ENCODE assay signal across 9 cellular contexts in the genomic region with DNA sequence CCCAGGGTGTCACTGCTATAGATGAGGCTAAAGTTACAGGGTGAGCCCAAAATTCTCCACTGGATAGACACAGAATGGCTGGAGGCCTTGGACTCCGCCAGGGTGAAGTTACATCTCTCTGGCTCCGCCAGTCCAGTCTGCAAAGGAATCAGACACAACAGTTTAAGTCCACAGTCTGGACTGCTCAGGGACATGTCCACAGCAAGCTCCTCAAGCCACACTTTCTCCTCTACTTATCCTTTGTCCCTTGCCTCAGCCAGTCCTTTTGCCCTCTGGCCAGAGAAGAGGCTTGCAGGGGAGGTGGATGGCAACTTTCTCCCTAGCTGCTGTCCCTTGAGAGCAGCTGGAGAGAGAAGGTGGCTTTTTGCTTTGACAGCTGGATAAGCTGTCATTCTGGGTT. TPM values are rescaled to one million over a fixed set of nuclear protein-coding genes. Genes with fewer than 3 reads are reported as not detected.
A peak's percentile ranks its signal among the peaks of the same experiment; 100 is the strongest.
DNase-seq lines count a peak whose midpoint lies in the region; TF ChIP-seq lines count a peak whose summit lies in the region.
"Had no signal": no experiment of that assay in that cellular context is flagged by ENCODE, and none has a peak within 500 bp of the region (broad histone marks: within the 10 kb centered on the region; RNA-seq: fewer than 3 reads in every experiment).

No MANE protein-coding gene starts in this region.

- in situ Hi-C loops in KBM-7 (cut with MboI; ENCODE audit: low pct_unique_long_range_greater_than_20kb, low sequenced_read_pairs): no loop called here

- H3K4me3 ChIP-seq in ascending aorta: peak overlapping the region; percentile 57 to 63
- H3K4me3 ChIP-seq in smooth muscle cell: peak overlapping the region; percentile 75

- no peaks in the 10 kb centered on the region for H3K36me3 ChIP-seq in ascending aorta
- H3K36me3 ChIP-seq in smooth muscle cell (ENCODE audit: low read depth): no peaks in the 10 kb centered on the region

- H3K4me1 ChIP-seq in ascending aorta (no peaks in the 10 kb centered on the region), smooth muscle cell (ENCODE audit: low read depth) (peaks cover 15% of the 10 kb centered on the region)

- peaks cover 6% of the 10 kb centered on the region; the same call in 1 of the 2 replicates for H3K27me3 Mint-ChIP-seq in HFFc6 (ENCODE audit: insufficient read depth)

- DNase-seq in HFFc6 (no peak), ascending aorta (ENCODE audit: low spot score in 2 of 2) (no peak), iPS-NIHi11 (ENCODE audit: low spot score) (peak; percentile 20), smooth muscle cell (lab: John Stamatoyannopoulos, UW; ENCODE audit: unreplicated experiment) (no peak), NOMO-1 (lab: John Stamatoyannopoulos, UW; ENCODE audit: unreplicated experiment in 2 of 2) (no peak), KBM-7 (no peak), T-helper 1 cell (no peak), NCI-H82 treated with DMSO at 0.1 percent for 48 hours (lab: John Stamatoyannopoulos, UW; ENCODE audit: unreplicated experiment) (no peak)

- H3K27ac ChIP-seq in ascending aorta: no peak overlapping the region
- no peak overlapping the region for H3K27ac ChIP-seq in smooth muscle cell (ENCODE audit: low read depth)

- no peak overlapping the region for H3K9ac ChIP-seq in smooth muscle cell (ENCODE audit: low read depth)

- H4K20me1 ChIP-seq in smooth muscle cell (ENCODE audit: low read depth): no peaks in the 10 kb centered on the region

- H3F3A ChIP-seq in smooth muscle cell (ENCODE audit: low read depth): peaks cover 4% of the 10 kb centered on the region

- H3K27me3 ChIP-seq in ascending aorta: no peaks in the 10 kb centered on the region
- H3K27me3 ChIP-seq in smooth muscle cell (ENCODE audit: low read depth): no peaks in the 10 kb centered on the region

- H3K27ac Mint-ChIP-seq in HFFc6: peak overlapping the region; percentile 44; the same call in 1 of the 2 replicates
- H3K27ac Mint-ChIP-seq: activated CD4-positive, alpha-beta T cell treated with anti-CD3 and anti-CD28 coated beads for 36 hours had no signal

- no peak overlapping the region for H2AFZ ChIP-seq in smooth muscle cell (ENCODE audit: low read depth)

- peak overlapping the region; percentile 86 for H3K4me2 ChIP-seq in smooth muscle cell

- no peaks in the 10 kb centered on the region for H3K79me2 ChIP-seq in smooth muscle cell (ENCODE audit: low read depth)

- peak overlapping the region; percentile 88 for H3K4me3 Mint-ChIP-seq in HFFc6
- H3K4me3 Mint-ChIP-seq: activated CD4-positive, alpha-beta T cell treated with anti-CD3 and anti-CD28 coated beads for 36 hours had no signal

- H3K36me3 Mint-ChIP-seq in HFFc6 (ENCODE audit: low read depth): peaks cover 6% of the 10 kb centered on the region

- WGBS in smooth muscle cell (ENCODE audit: low lambda C conversion rate): 90% methylated on average over 2 of the region's 2 CpGs

- H3K4me1 Mint-ChIP-seq in HFFc6 (ENCODE audit: low read depth): peaks cover 61% of the 10 kb centered on the region

- no peaks in the 10 kb centered on the region for H3K9me3 Mint-ChIP-seq in HFFc6

- intact Hi-C loops in ascending aorta (cut with DNase I): no loop called here

- TF ChIP-seq CTCF in HFFc6 (IDR thresholded peaks at IDR 0.05) (no peak), ascending aorta (IDR thresholded peaks at IDR 0.05) (no peak), smooth muscle cell (IDR thresholded peaks at IDR 0.05; ENCODE audit: borderline replicate concordance, insufficient read depth, poor library complexity, severe bottlenecking) (no peak)

- H3K9me3 ChIP-seq in ascending aorta (no peaks in the 10 kb centered on the region), smooth muscle cell (replicated peaks; ENCODE audit: low read depth) (peaks cover 4% of the 10 kb centered on the region)

RNA-seq across cellular contexts. Expression of a gene that starts 28.0 kb away (rescaled TPM):
- 1 to 10 TPM; 2.6 to 4.3 (median 3.1) TPM for total RNA-seq in HFFc6 (2021; fragmentation: NEBNext Ultra II Directional; extraction: Animal tissue kit (Norgen Biotek cat#: 25700))
- total RNA-seq in ascending aorta: 49.5 TPM
- 0.58 and 7.3 TPM in 2 replicates for total RNA-seq in smooth muscle cell
- polyA plus RNA-seq in smooth muscle cell: 0.56 and 0.76 TPM in 2 replicates
- total RNA-seq: activated CD4-positive, alpha-beta T cell treated with anti-CD3 and anti-CD28 coated beads for 36 hours had no signal
